In the genomic region with DNA sequence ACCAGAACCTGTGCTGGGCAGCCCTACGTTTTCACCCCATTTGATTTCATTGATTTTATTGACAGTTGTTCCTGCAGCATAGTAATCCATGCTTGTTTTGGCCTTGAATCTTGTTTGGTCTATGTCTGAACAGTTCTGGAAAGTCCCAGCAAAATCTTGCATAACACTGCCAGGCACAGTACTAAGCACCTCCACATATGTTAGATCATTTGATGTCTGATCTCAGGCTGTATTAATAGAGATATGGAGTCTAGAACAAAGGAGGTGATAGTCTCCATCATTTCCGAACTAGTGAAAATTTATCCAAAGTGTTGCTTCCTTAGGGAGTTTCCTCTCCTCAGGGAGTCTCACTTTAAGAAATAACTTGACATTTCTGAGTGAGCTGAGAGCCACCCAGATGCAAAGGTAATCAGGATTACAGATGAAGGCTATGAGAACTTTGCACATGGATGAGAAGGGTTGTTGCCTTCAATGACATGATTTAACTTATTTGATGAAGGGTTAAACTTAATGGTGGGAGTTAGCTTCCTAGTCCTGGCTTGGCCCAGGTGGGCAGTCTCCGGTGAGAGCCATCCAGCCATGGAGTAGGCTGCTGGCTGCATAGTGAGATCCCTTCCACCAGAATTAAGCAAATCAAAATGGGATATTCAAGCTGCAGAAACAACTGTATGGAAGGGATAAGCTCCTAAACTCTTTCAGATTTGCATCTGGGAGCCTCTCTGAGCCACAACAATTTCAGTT, we compare ENCODE assay signal across 22 cellular contexts.
"Had no signal": no experiment of that assay in that cellular context is flagged by ENCODE, and none has a peak within 500 bp of the region (broad histone marks: within the 10 kb centered on the region; RNA-seq: fewer than 3 reads in every experiment).

No MANE protein-coding gene starts in this region.

- DNase-seq: activated CD4-positive, alpha-beta T cell treated with anti-CD3 and anti-CD28 coated beads for 48 hours; activated naive CD4-positive, alpha-beta T cell treated with Interleukin-2 at 50 U/mL for 16 hours; activated naive CD8-positive, alpha-beta T cell treated with anti-CD3 and anti-CD28 coated beads, Interleukin-2, amount 10 ng/mL, durations not matched to agents 7 days and 5 days; activated T-cell treated with anti-CD3 and anti-CD28 coated beads, Interleukin-2, amount 50 U/mL, for 24 hours; amygdala; caudate nucleus; endodermal cell; foreskin fibroblast; hypothalamus; left lung; naive thymus-derived CD4-positive, alpha-beta T cell; pancreas; stimulated activated CD8-positive, alpha-beta memory T cell treated with anti-CD3 and anti-CD28 coated beads, Interleukin-4, amount 100 ng/mL, for 48 hours; stimulated activated naive CD4-positive, alpha-beta T cell treated with Interleukin-2 at 50 U/mL for 16 hours; thyroid gland had no signal

- H3K27ac ChIP-seq: epithelial cell of prostate, left lung, pancreas, spleen, thyroid gland had no signal

- H3K4me3 ChIP-seq: left lung, pancreas, spleen, thyroid gland had no signal

- H3K9me3 Mint-ChIP-seq: activated CD4-positive, alpha-beta memory T cell treated with anti-CD3 and anti-CD28 coated beads, Interleukin-2, amount 10 ng/mL, durations not matched to agents 7 days and 5 days; activated naive CD8-positive, alpha-beta T cell treated with anti-CD3 and anti-CD28 coated beads, Interleukin-2, amount 10 ng/mL, durations not matched to agents 7 days and 5 days; activated T-cell treated with anti-CD3 and anti-CD28 coated beads, Interleukin-2, amount 50 U/mL, for 24 hours; activated T-helper 2 cell treated with anti-CD3 and anti-CD28 coated beads, Interferon-gamma antibody, Interleukin-2, Interleukin-4, amounts not matched to agents 10 μg/mL and 5 μg/mL and 100 μg/mL, durations not matched to agents 14 hours and 24 hours and 36 hours; endodermal cell; T-cell had no signal

- H3K4me1 Mint-ChIP-seq: activated CD4-positive, alpha-beta memory T cell treated with anti-CD3 and anti-CD28 coated beads, Interleukin-2, amount 10 ng/mL, durations not matched to agents 7 days and 5 days; activated naive CD8-positive, alpha-beta T cell treated with anti-CD3 and anti-CD28 coated beads, Interleukin-2, amount 10 ng/mL, durations not matched to agents 7 days and 5 days; memory B cell; T-cell had no signal

- H3K27ac Mint-ChIP-seq: activated CD4-positive, alpha-beta memory T cell treated with anti-CD3 and anti-CD28 coated beads, Interleukin-2, amount 10 ng/mL, durations not matched to agents 7 days and 5 days; activated naive CD8-positive, alpha-beta T cell treated with anti-CD3 and anti-CD28 coated beads, Interleukin-2, amount 10 ng/mL, durations not matched to agents 7 days and 5 days; activated T-cell treated with anti-CD3 and anti-CD28 coated beads, Interleukin-2, amount 50 U/mL, for 24 hours; activated T-helper 2 cell treated with anti-CD3 and anti-CD28 coated beads, Interferon-gamma antibody, Interleukin-2, Interleukin-4, amounts not matched to agents 10 μg/mL and 5 μg/mL and 100 μg/mL, durations not matched to agents 14 hours and 24 hours and 36 hours; endodermal cell; memory B cell; naive thymus-derived CD4-positive, alpha-beta T cell; T-cell; WTC11 had no signal

- ATAC-seq: naive thymus-derived CD4-positive, alpha-beta T cell; pancreas; T-cell; WTC11 had no signal

- H3K4me1 ChIP-seq: pancreas, thyroid gland had no signal

- H3K36me3 ChIP-seq: left lung, pancreas, spleen, thyroid gland had no signal

- H3K9me3 ChIP-seq: left lung, pancreas, spleen, thyroid gland had no signal

- H3K4me3 Mint-ChIP-seq: activated CD4-positive, alpha-beta memory T cell treated with anti-CD3 and anti-CD28 coated beads, Interleukin-2, amount 10 ng/mL, durations not matched to agents 7 days and 5 days; activated naive CD8-positive, alpha-beta T cell treated with anti-CD3 and anti-CD28 coated beads, Interleukin-2, amount 10 ng/mL, durations not matched to agents 7 days and 5 days; activated T-cell treated with anti-CD3 and anti-CD28 coated beads, Interleukin-2, amount 50 U/mL, for 24 hours; endodermal cell; memory B cell; naive thymus-derived CD4-positive, alpha-beta T cell; T-cell; WTC11 had no signal

- H3K36me3 Mint-ChIP-seq: activated naive CD8-positive, alpha-beta T cell treated with anti-CD3 and anti-CD28 coated beads, Interleukin-2, amount 10 ng/mL, durations not matched to agents 7 days and 5 days; memory B cell; naive thymus-derived CD4-positive, alpha-beta T cell; T-cell; WTC11 had no signal
